8 cellular contexts compared by ENCODE assay signal in genomic region chr4:2797545-2798305, GRCh38. TPM values are rescaled to one million over a fixed set of nuclear protein-coding genes. Genes with fewer than 3 reads are reported as not detected.
DNase-seq lines count a peak whose midpoint lies in the region; ATAC-seq, FAIRE-seq and TF ChIP-seq lines count a peak whose summit lies in the region.

No MANE protein-coding gene starts in this region.

- no peak overlapping the region for H2AFZ ChIP-seq in DND-41 (ENCODE audit: low read depth, low read length)

- H3K9me3 ChIP-seq in DND-41 (ENCODE audit: insufficient read depth, low read length, severe bottlenecking), result no peaks in the 10 kb centered on the region
- H3K9me3 ChIP-seq in pancreas, result no peaks in the 10 kb centered on the region

- in situ Hi-C loops in KBM-7 (cut with MboI; ENCODE audit: low pct_unique_long_range_greater_than_20kb, low sequenced_read_pairs), result no loop called here

- no peak for TF ChIP-seq CTCF in DND-41 (IDR thresholded peaks at IDR 0.05; ENCODE audit: borderline replicate concordance, extremely low read depth, low read length, poor library complexity, severe bottlenecking)
- TF ChIP-seq CTCF in dorsolateral prefrontal cortex (IDR thresholded peaks at IDR 0.05 in 54 of 56, conservative IDR thresholded peaks at IDR 0.05 in 2 of 56; ENCODE audit: low read depth in 1 of 56, partially characterized antibody in 56 of 56), result no peak
- no peak for TF ChIP-seq CTCF in pancreas (IDR thresholded peaks at IDR 0.05)

- no peak overlapping the region for H3K4me2 ChIP-seq in DND-41 (ENCODE audit: insufficient read depth, low read length)

- no peak overlapping the region for H3K4me3 ChIP-seq in DND-41 (ENCODE audit: low read depth in 1 of 2, low read length in 2 of 2)
- peak overlapping the region in 8 of 59 donors; percentile 10 to 37 (median 22) for H3K4me3 ChIP-seq in dorsolateral prefrontal cortex
- H3K4me3 ChIP-seq in pancreas, result peak overlapping the region in 1 of 4 donors; percentile 26

- H3K9ac ChIP-seq in DND-41 (ENCODE audit: low read depth, low read length), result no peak overlapping the region

- H3K27me3 ChIP-seq in DND-41 (ENCODE audit: insufficient read depth, low read length, poor library complexity) (no peaks in the 10 kb centered on the region), dorsolateral prefrontal cortex (no peaks in the 10 kb centered on the region), pancreas (no peaks in the 10 kb centered on the region)

- H3K79me2 ChIP-seq in DND-41 (ENCODE audit: insufficient read depth, low read length), result no peaks in the 10 kb centered on the region

- no peaks in the 10 kb centered on the region for H4K20me1 ChIP-seq in DND-41 (ENCODE audit: insufficient read depth, low read length)

- FAIRE-seq in pancreas (lab: Jason Lieb, UNC), result no peak

- H3K4me1 ChIP-seq in DND-41 (ENCODE audit: insufficient read depth, low read length) (no peaks in the 10 kb centered on the region), pancreas (peaks cover 29 to 77% (median 51%) of the 10 kb centered on the region in 3 donors)

- WGBS in pancreas, 2 donors, result 41% methylated on average over 23 of the region's 23 CpGs

- DNase-seq in DND-41 (peak; percentile 48), T-helper 22 cell (ENCODE audit: low read depth) (peak; percentile 52), dorsolateral prefrontal cortex (peak in 3 of 10 donors; percentile 27 to 40 (median 38)), pancreas (peak; percentile 69 to 90 (median 81)), KBM-7 (no peak), GM19238 (ENCODE audit: insufficient read length, low spot score) (no peak), NCI-H345 (lab: John Stamatoyannopoulos, UW) (no peak), Ammon's horn (ENCODE audit: low spot score) (no peak)

- H3K36me3 ChIP-seq in DND-41 (ENCODE audit: insufficient read depth, low read length) (no peaks in the 10 kb centered on the region), pancreas (no peaks in the 10 kb centered on the region)

- intact Hi-C loops in dorsolateral prefrontal cortex (cut with DNase I) (no loop called here), pancreas (cut with DNase I) (no loop called here)

- ATAC-seq in DND-41 (ENCODE audit: insufficient read depth, low read depth) (peak; percentile 48), pancreas (peak; percentile 24 to 55 (median 30))

- no peak overlapping the region for H3K27ac ChIP-seq in DND-41 (ENCODE audit: low read length)
- H3K27ac ChIP-seq in dorsolateral prefrontal cortex, result peak overlapping the region in 54 of 59 donors; percentile 19 to 90 (median 76)
- H3K27ac ChIP-seq in pancreas, result peak overlapping the region in 3 of 4 donors; percentile 81 to 85 (median 84)

RNA-seq across cellular contexts. Expression of gene SH3BP2, which starts 4.8 kb away (rescaled TPM):
- total RNA-seq in dorsolateral prefrontal cortex (10 to 100 TPM; 15.0 to 67.4 (median 33.4) TPM), pancreas (10 to 100 TPM; 12.3 to 54.6 (median 27.0) TPM)
- 10 to 100 TPM; 16.2 to 56.5 TPM for polyA plus RNA-seq in pancreas

RNA-seq across cellular contexts. Expression of gene TNIP2, which starts 41.6 kb away (rescaled TPM):
- 10 to 100 TPM in 94 of 120 experiments, 1 to 10 TPM in 26; 4.8 to 32.4 (median 12.7) TPM for total RNA-seq in dorsolateral prefrontal cortex
- 10 to 100 TPM; 11.4 to 23.1 (median 15.2) TPM for total RNA-seq in pancreas
- polyA plus RNA-seq in pancreas, result 10 to 100 TPM; 22.6 to 25.4 TPM

RNA-seq across cellular contexts. Expression of gene ADD1, which starts 45.9 kb away (rescaled TPM):
- total RNA-seq in dorsolateral prefrontal cortex, result 100 to 1,000 TPM; 448 to 781 (median 536) TPM
- total RNA-seq in pancreas, result 100 to 1,000 TPM in 1 of 6 donors, 10 to 100 TPM in 5; 70.9 to 160 (median 86.2) TPM
- 100 to 1,000 TPM; 158 to 160 TPM for polyA plus RNA-seq in pancreas

Comparison
In these comparisons a context has a peak if more than half of its experiments do, and no peak if none do; other contexts are left out.
1. DNase-seq: peak in DND-41 (single experiment), T-helper 22 cell (single experiment) and pancreas (6 of 6); none in KBM-7 (single experiment), GM19238 (single experiment), NCI-H345 (single experiment) and Ammon's horn (single experiment).